In genomic region chr21:34192646-34193285, GRCh38 we compare ENCODE assay signal across 20 cellular contexts.
DNase-seq lines count a peak whose midpoint lies in the region; ATAC-seq, FAIRE-seq and TF ChIP-seq lines count a peak whose summit lies in the region.
"Had no signal": no experiment of that assay in that cellular context is flagged by ENCODE, and none has a peak within 500 bp of the region (broad histone marks: within the 10 kb centered on the region; RNA-seq: fewer than 3 reads in every experiment).

No MANE protein-coding gene starts in this region.

- ATAC-seq in activated CD8-positive, alpha-beta T cell treated with anti-CD3 and anti-CD28 coated beads, Interleukin-2, amount 10 ng/mL, durations not matched to agents 7 days and 5 days = peak; percentile 85
- ATAC-seq in HG02759 (IDR thresholded peaks at IDR 0.05; ENCODE audit: unreplicated experiment) = no peak
- ATAC-seq: foreskin keratinocyte had no signal

- H2BK12ac ChIP-seq in neuronal stem cell (ENCODE audit: low read length) = no peak overlapping the region

- H2AK5ac ChIP-seq in neuronal stem cell (ENCODE audit: low read depth, low read length) = no peak overlapping the region

- no peak overlapping the region for H2BK120ac ChIP-seq in neuronal stem cell (ENCODE audit: low read depth, low read length)

- CTCF ChIA-PET in activated CD8-positive, alpha-beta T cell treated with anti-CD3 and anti-CD28 coated beads, Interleukin-2, amount 10 ng/mL, durations not matched to agents 7 days and 5 days (lab: Charles Lee) = interaction anchor here (0.9 to 2.0 kb wide), 6 partner anchors 9 to 268 kb away, joined by 3 to 11 read pairs (median 4); no protein-coding TSS in a partner anchor

- H3K18ac ChIP-seq in neuronal stem cell (ENCODE audit: low read length) = peak overlapping the region; percentile 55

- no peak overlapping the region for H3K9ac ChIP-seq in neuronal stem cell (ENCODE audit: low read depth, low read length, poor library complexity)

- H3K4ac ChIP-seq in neuronal stem cell (ENCODE audit: low read length) = no peak overlapping the region

- no peak overlapping the region for H4K91ac ChIP-seq in neuronal stem cell (ENCODE audit: low read depth, low read length, poor library complexity)

- peaks cover 0 to 4% of the 10 kb centered on the region in 2 donors for H3K4me1 ChIP-seq in neuronal stem cell (ENCODE audit: control insufficient read depth in 2 of 2, insufficient read depth in 1 of 2, low read depth in 1 of 2, low read length in 2 of 2)
- H3K4me1 ChIP-seq: foreskin keratinocyte had no signal

- H3K27ac Mint-ChIP-seq in activated CD4-positive, alpha-beta T cell treated with anti-CD3 and anti-CD28 coated beads, Interleukin-2, amount 10 ng/mL, durations not matched to agents 24 days and 14 days = peak overlapping the region; percentile 92
- H3K27ac Mint-ChIP-seq in activated CD8-positive, alpha-beta T cell treated with anti-CD3 and anti-CD28 coated beads, Interleukin-2, amount 10 ng/mL, durations not matched to agents 7 days and 5 days = peak overlapping the region; percentile 84
- H3K27ac Mint-ChIP-seq: nephron had no signal

- no peak overlapping the region for H3K14ac ChIP-seq in neuronal stem cell (ENCODE audit: low read length)

- POLR2A ChIA-PET in activated CD8-positive, alpha-beta T cell treated with anti-CD3 and anti-CD28 coated beads, Interleukin-2, amount 10 ng/mL, durations not matched to agents 7 days and 5 days (lab: Charles Lee) = interaction anchor here (0.8 to 1.3 kb wide), 6 partner anchors 10 to 64 kb away, joined by 3 to 5 read pairs (median 4); no protein-coding TSS in a partner anchor

- peak overlapping the region; percentile 69 for H3K4me3 Mint-ChIP-seq in activated CD4-positive, alpha-beta T cell treated with anti-CD3 and anti-CD28 coated beads, Interleukin-2, amount 10 ng/mL, durations not matched to agents 24 days and 14 days
- no peak overlapping the region for H3K4me3 Mint-ChIP-seq in activated CD8-positive, alpha-beta T cell treated with anti-CD3 and anti-CD28 coated beads, Interleukin-2, amount 10 ng/mL, durations not matched to agents 7 days and 5 days
- H3K4me3 Mint-ChIP-seq: nephron had no signal

- no peaks in the 10 kb centered on the region for H3K79me1 ChIP-seq in neuronal stem cell (ENCODE audit: low read depth, low read length)

- peaks cover 3 to 12% of the 10 kb centered on the region in 2 donors for H3K9me3 ChIP-seq in neuronal stem cell (replicated peaks in 1 of 2; ENCODE audit: control insufficient read depth in 2 of 2, insufficient read depth in 1 of 2, low read depth in 1 of 2, low read length in 2 of 2)
- H3K9me3 ChIP-seq: BE2C, MG63 had no signal

- H3K9me3 Mint-ChIP-seq in activated CD4-positive, alpha-beta T cell treated with anti-CD3 and anti-CD28 coated beads, Interleukin-2, amount 10 ng/mL, durations not matched to agents 24 days and 14 days = peaks cover 25% of the 10 kb centered on the region
- H3K9me3 Mint-ChIP-seq in activated CD8-positive, alpha-beta T cell treated with anti-CD3 and anti-CD28 coated beads, Interleukin-2, amount 10 ng/mL, durations not matched to agents 7 days and 5 days (ENCODE audit: insufficient read depth) = peaks cover 16% of the 10 kb centered on the region

- H3K4me1 Mint-ChIP-seq in activated CD4-positive, alpha-beta T cell treated with anti-CD3 and anti-CD28 coated beads, Interleukin-2, amount 10 ng/mL, durations not matched to agents 24 days and 14 days = peaks cover 43% of the 10 kb centered on the region
- H3K4me1 Mint-ChIP-seq in activated CD8-positive, alpha-beta T cell treated with anti-CD3 and anti-CD28 coated beads, Interleukin-2, amount 10 ng/mL, durations not matched to agents 7 days and 5 days (ENCODE audit: low read depth) = peaks cover 54% of the 10 kb centered on the region

- no peak overlapping the region for H3K4me2 ChIP-seq in neuronal stem cell (ENCODE audit: insufficient read depth, low read length, poor library complexity, severe bottlenecking)

- intact Hi-C loops in activated CD4-positive, alpha-beta T cell treated with anti-CD3 and anti-CD28 coated beads, Interleukin-2, amount 10 ng/mL, durations not matched to agents 24 days and 14 days (cut with micrococcal nuclease) = loop anchor here (1.0 to 5.0 kb wide), 2 partner anchors 9 to 270 kb away; no protein-coding TSS in a partner anchor

- no peak overlapping the region for H3K23ac ChIP-seq in neuronal stem cell (ENCODE audit: low read depth, low read length, poor library complexity)

- H3K4me3 ChIP-seq in neuronal stem cell (ENCODE audit: low read length in 2 of 2) = no peak overlapping the region
- H3K4me3 ChIP-seq: MG63 had no signal

- peak; percentile 33 for FAIRE-seq in GM12892 (lab: Jason Lieb, UNC)
- FAIRE-seq: keratinocyte had no signal

- WGBS in neuronal stem cell (ENCODE audit: extremely low coverage in 2 of 2, insufficient read length in 2 of 2, insufficient replicate concordance in 1 of 2), 2 donors = no CpG with 5 or more reads among the region's 7 CpGs

- no peak overlapping the region for H2BK5ac ChIP-seq in neuronal stem cell (ENCODE audit: low read length)

- no peak overlapping the region for H2BK15ac ChIP-seq in neuronal stem cell (ENCODE audit: low read length)

- no peaks in the 10 kb centered on the region for H3K36me3 ChIP-seq in neuronal stem cell (replicated peaks in 1 of 2; ENCODE audit: control insufficient read depth in 2 of 2, insufficient read depth in 2 of 2, low read length in 2 of 2)
- H3K36me3 ChIP-seq: BE2C, MG63 had no signal

- H3K36me3 Mint-ChIP-seq in activated CD4-positive, alpha-beta T cell treated with anti-CD3 and anti-CD28 coated beads, Interleukin-2, amount 10 ng/mL, durations not matched to agents 24 days and 14 days (ENCODE audit: low read depth) = peaks cover 14% of the 10 kb centered on the region
- H3K36me3 Mint-ChIP-seq in activated CD8-positive, alpha-beta T cell treated with anti-CD3 and anti-CD28 coated beads, Interleukin-2, amount 10 ng/mL, durations not matched to agents 7 days and 5 days (ENCODE audit: low read depth) = peaks cover 28% of the 10 kb centered on the region

- H3K27ac ChIP-seq in neuronal stem cell (replicated peaks; ENCODE audit: low read length) = no peak overlapping the region
- H3K27ac ChIP-seq: epithelial cell of prostate, foreskin keratinocyte had no signal

- no peak overlapping the region for H2AFZ ChIP-seq in neuronal stem cell (ENCODE audit: low read length)

- no peaks in the 10 kb centered on the region for H3K27me3 Mint-ChIP-seq in activated CD4-positive, alpha-beta T cell treated with anti-CD3 and anti-CD28 coated beads, Interleukin-2, amount 10 ng/mL, durations not matched to agents 24 days and 14 days
- H3K27me3 Mint-ChIP-seq in activated CD8-positive, alpha-beta T cell treated with anti-CD3 and anti-CD28 coated beads, Interleukin-2, amount 10 ng/mL, durations not matched to agents 7 days and 5 days (ENCODE audit: low read depth) = no peaks in the 10 kb centered on the region

- DNase-seq in activated CD4-positive, alpha-beta T cell treated with anti-CD3 and anti-CD28 coated beads, Interleukin-2, amount 10 ng/mL, durations not matched to agents 24 days and 14 days = peak; percentile 80
- no peak for DNase-seq in activated CD4-positive, alpha-beta T cell treated with anti-CD3 and anti-CD28 coated beads for 48 hours
- DNase-seq in GM12892 (ENCODE audit: insufficient read length) (no peak), neuronal stem cell (ENCODE audit: low spot score) (no peak), SHP77 treated with DMSO at 0.1 percent for 48 hours (lab: John Stamatoyannopoulos, UW) (no peak)
- DNase-seq in activated CD8-positive, alpha-beta T cell treated with anti-CD3 and anti-CD28 coated beads, Interleukin-2, amount 10 ng/mL, durations not matched to agents 7 days and 5 days = peak; percentile 50
- DNase-seq in stimulated activated naive CD4-positive, alpha-beta T cell (lab: John Stamatoyannopoulos, UW) = no peak
- DNase-seq: BE2C, Calu3, foreskin keratinocyte, hippocampal formation, mesendoderm, MG63, NCI-H1694, posterior cingulate gyrus, T-helper 9 cell had no signal

- no peak overlapping the region for H4K8ac ChIP-seq in neuronal stem cell (ENCODE audit: low read depth, low read length)

- no peaks in the 10 kb centered on the region for H3K27me3 ChIP-seq in neuronal stem cell (ENCODE audit: control insufficient read depth in 3 of 3, insufficient read depth in 3 of 3, low read depth in 1 of 3, low read length in 3 of 3)
- H3K27me3 ChIP-seq: BE2C, foreskin keratinocyte, MG63 had no signal

- no peak for TF ChIP-seq POLR2A in GM12892 (IDR thresholded peaks at IDR 0.05; ENCODE audit: low read depth, low read length)

Comparison
In these comparisons a context has a peak if more than half of its experiments do, and no peak if none do; other contexts are left out.
1. DNase-seq: peak in activated CD4-positive, alpha-beta T cell treated with anti-CD3 and anti-CD28 coated beads, Interleukin-2, amount 10 ng/mL, durations not matched to agents 24 days and 14 days (single experiment) and activated CD8-positive, alpha-beta T cell treated with anti-CD3 and anti-CD28 coated beads, Interleukin-2, amount 10 ng/mL, durations not matched to agents 7 days and 5 days (single experiment); none in activated CD4-positive, alpha-beta T cell treated with anti-CD3 and anti-CD28 coated beads for 48 hours (single experiment), GM12892 (single experiment), neuronal stem cell (single experiment), stimulated activated naive CD4-positive, alpha-beta T cell (0 of 6) and SHP77 treated with DMSO at 0.1 percent for 48 hours (single experiment).